ENCODE assay signal across 1 cellular context in genomic region chr12:125113800-125114199, GRCh38.
TF ChIP-seq lines count a peak whose summit lies in the region.

No MANE protein-coding gene starts in this region.

TF ChIP-seq in H1, 55 proteins besides CTCF, POLR2A, EP300 and RAD21:
- no peak for TF ChIP-seq SUZ12 (IDR thresholded peaks at IDR 0.05; ENCODE audit: low read length)
- TF ChIP-seq GABPA (IDR thresholded peaks at IDR 0.05; ENCODE audit: borderline replicate concordance, insufficient read depth, low read length), result no peak
- no peak for TF ChIP-seq GTF2F1 (IDR thresholded peaks at IDR 0.05; ENCODE audit: borderline replicate concordance, low read depth, low read length)
- no peak for TF ChIP-seq RXRA (IDR thresholded peaks at IDR 0.05; ENCODE audit: insufficient read depth, low read depth, low read length)
- TF ChIP-seq POLR2AphosphoS5 (IDR thresholded peaks at IDR 0.05; ENCODE audit: low read depth, low read length), result no peak
- no peak for TF ChIP-seq SRF (IDR thresholded peaks at IDR 0.05; ENCODE audit: low read depth, low read length)
- no peak for TF ChIP-seq CBX5 (IDR thresholded peaks at IDR 0.05; ENCODE audit: low read depth, low read length)
